Comparison of ENCODE assay signal across 1 cellular context in the genomic region with DNA sequence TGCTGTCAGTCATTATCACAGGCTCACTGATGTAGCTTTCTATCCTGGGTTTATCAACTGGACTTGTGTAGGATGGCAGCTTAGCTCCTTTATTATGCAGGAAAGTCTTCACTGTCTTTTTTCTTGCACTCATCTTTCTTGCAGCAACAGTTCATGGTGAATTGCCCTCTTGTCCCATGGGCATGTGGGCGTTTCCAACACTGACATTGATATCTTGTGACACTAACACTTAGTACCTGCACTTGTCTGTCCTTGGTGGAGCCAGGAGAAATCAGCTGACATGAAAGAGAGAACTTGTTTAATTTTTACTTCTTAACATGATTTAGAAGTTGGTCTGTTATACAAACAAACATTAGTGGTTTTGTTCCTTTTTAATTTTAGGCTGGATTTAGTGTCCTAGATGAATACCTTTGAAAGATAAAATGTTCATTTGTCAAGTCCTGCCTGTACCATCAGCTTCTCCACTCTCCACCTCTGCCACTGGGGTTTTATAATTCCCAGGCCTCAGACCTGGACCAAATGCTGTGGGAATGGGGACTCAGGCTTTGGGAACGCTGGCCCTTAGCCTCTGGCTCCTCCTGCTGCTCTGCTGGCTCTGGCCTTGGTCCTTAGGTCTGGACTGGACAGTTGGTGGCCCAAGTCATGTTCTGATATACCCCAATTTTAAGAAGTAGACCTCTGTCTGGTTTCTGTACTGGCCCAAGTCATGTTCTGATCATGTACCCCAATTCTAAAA.
TF ChIP-seq lines count a peak whose summit lies in the region.

No MANE protein-coding gene starts in this region.

TF ChIP-seq in GM23338, 12 proteins besides CTCF, POLR2A, EP300 and RAD21 (continued from another document):
- TF ChIP-seq, protein P1, sequence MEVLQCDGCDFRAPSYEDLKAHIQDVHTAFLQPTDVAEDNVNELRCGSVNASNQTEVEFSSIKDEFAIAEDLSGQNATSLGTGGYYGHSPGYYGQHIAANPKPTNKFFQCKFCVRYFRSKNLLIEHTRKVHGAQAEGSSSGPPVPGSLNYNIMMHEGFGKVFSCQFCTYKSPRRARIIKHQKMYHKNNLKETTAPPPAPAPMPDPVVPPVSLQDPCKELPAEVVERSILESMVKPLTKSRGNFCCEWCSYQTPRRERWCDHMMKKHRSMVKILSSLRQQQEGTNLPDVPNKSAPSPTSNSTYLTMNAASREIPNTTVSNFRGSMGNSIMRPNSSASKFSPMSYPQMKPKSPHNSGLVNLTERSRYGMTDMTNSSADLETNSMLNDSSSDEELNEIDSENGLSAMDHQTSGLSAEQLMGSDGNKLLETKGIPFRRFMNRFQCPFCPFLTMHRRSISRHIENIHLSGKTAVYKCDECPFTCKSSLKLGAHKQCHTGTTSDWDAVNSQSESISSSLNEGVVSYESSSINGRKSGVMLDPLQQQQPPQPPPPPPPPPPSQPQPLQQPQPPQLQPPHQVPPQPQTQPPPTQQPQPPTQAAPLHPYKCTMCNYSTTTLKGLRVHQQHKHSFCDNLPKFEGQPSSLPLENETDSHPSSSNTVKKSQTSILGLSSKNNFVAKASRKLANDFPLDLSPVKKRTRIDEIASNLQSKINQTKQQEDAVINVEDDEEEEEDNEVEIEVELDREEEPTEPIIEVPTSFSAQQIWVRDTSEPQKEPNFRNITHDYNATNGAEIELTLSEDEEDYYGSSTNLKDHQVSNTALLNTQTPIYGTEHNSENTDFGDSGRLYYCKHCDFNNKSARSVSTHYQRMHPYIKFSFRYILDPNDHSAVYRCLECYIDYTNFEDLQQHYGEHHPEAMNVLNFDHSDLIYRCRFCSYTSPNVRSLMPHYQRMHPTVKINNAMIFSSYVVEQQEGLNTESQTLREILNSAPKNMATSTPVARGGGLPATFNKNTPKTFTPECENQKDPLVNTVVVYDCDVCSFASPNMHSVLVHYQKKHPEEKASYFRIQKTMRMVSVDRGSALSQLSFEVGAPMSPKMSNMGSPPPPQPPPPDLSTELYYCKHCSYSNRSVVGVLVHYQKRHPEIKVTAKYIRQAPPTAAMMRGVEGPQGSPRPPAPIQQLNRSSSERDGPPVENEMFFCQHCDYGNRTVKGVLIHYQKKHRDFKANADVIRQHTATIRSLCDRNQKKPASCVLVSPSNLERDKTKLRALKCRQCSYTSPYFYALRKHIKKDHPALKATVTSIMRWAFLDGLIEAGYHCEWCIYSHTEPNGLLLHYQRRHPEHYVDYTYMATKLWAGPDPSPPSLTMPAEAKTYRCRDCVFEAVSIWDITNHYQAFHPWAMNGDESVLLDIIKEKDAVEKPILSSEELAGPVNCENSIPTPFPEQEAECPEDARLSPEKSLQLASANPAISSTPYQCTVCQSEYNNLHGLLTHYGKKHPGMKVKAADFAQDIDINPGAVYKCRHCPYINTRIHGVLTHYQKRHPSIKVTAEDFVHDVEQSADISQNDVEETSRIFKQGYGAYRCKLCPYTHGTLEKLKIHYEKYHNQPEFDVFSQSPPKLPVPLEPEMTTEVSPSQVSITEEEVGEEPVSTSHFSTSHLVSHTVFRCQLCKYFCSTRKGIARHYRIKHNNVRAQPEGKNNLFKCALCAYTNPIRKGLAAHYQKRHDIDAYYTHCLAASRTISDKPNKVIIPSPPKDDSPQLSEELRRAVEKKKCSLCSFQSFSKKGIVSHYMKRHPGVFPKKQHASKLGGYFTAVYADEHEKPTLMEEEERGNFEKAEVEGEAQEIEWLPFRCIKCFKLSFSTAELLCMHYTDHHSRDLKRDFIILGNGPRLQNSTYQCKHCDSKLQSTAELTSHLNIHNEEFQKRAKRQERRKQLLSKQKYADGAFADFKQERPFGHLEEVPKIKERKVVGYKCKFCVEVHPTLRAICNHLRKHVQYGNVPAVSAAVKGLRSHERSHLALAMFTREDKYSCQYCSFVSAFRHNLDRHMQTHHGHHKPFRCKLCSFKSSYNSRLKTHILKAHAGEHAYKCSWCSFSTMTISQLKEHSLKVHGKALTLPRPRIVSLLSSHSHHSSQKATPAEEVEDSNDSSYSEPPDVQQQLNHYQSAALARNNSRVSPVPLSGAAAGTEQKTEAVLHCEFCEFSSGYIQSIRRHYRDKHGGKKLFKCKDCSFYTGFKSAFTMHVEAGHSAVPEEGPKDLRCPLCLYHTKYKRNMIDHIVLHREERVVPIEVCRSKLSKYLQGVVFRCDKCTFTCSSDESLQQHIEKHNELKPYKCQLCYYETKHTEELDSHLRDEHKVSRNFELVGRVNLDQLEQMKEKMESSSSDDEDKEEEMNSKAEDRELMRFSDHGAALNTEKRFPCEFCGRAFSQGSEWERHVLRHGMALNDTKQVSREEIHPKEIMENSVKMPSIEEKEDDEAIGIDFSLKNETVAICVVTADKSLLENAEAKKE (CRISPR knock-in tag; IDR thresholded peaks at IDR 0.05), result no peak
- TF ChIP-seq STAT1 (IDR thresholded peaks at IDR 0.05; ENCODE audit: unreplicated experiment) (no peak), EZH2phosphoT487 (IDR thresholded peaks at IDR 0.05; ENCODE audit: unreplicated experiment) (no peak)
TF ChIP-seq in GM23338: peak in this region for 0.
